ENCODE assay signal across 27 cellular contexts in the genomic region with DNA sequence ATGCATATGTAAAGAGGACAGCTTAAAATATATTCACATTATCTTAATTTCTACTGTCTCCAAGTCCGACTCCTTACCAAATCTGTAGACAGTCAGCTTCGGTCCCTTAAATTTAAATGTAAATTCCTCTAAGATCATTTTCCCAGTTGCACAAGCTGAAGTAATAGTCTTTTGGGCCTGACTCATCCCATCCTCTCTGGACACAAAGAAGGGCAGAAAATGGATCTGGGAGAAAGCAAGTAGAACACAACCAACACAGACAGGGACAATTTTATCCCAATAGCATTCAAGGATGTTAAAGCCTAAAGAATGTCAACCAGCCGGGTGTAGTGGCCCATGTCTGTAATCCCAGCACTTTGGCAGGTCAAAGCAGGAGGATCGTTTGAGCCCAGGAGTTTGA.
"Had no signal": no experiment of that assay in that cellular context is flagged by ENCODE, and none has a peak within 500 bp of the region (broad histone marks: within the 10 kb centered on the region; RNA-seq: fewer than 3 reads in every experiment).

No MANE protein-coding gene starts in this region.

- H3K9me3 Mint-ChIP-seq: activated CD4-positive, alpha-beta memory T cell treated with anti-CD3 and anti-CD28 coated beads, Interleukin-2, amount 10 ng/mL, durations not matched to agents 7 days and 5 days; activated CD4-positive, alpha-beta T cell treated with anti-CD3 and anti-CD28 coated beads, Interleukin-2, amount 10 ng/mL, durations not matched to agents 7 days and 5 days; activated naive CD4-positive, alpha-beta T cell treated with anti-CD3 and anti-CD28 coated beads, Interleukin-2, amount 10 ng/mL, durations not matched to agents 7 days and 5 days; activated T-cell treated with anti-CD3 and anti-CD28 coated beads, Interleukin-2, amount 50 U/mL, for 24 hours; central memory CD8-positive, alpha-beta T cell; naive thymus-derived CD4-positive, alpha-beta T cell; WTC11 had no signal

- H3K9ac ChIP-seq: parathyroid adenoma had no signal

- H3K4me3 ChIP-seq: esophagus muscularis mucosa, gastrocnemius medialis, psoas muscle, tibial nerve had no signal

- H3K27ac ChIP-seq: esophagus muscularis mucosa, gastrocnemius medialis, parathyroid adenoma, psoas muscle had no signal

- H3K4me1 Mint-ChIP-seq: activated CD4-positive, alpha-beta memory T cell treated with anti-CD3 and anti-CD28 coated beads, Interleukin-2, amount 10 ng/mL, durations not matched to agents 7 days and 5 days; activated CD4-positive, alpha-beta T cell treated with anti-CD3 and anti-CD28 coated beads, Interleukin-2, amount 10 ng/mL, durations not matched to agents 7 days and 5 days; activated naive CD4-positive, alpha-beta T cell treated with anti-CD3 and anti-CD28 coated beads, Interleukin-2, amount 10 ng/mL, durations not matched to agents 7 days and 5 days; central memory CD8-positive, alpha-beta T cell; WTC11 had no signal

- H3K27me3 Mint-ChIP-seq: activated CD4-positive, alpha-beta memory T cell treated with anti-CD3 and anti-CD28 coated beads, Interleukin-2, amount 10 ng/mL, durations not matched to agents 7 days and 5 days; activated CD4-positive, alpha-beta T cell treated with anti-CD3 and anti-CD28 coated beads, Interleukin-2, amount 10 ng/mL, durations not matched to agents 7 days and 5 days; activated naive CD4-positive, alpha-beta T cell treated with anti-CD3 and anti-CD28 coated beads, Interleukin-2, amount 10 ng/mL, durations not matched to agents 7 days and 5 days; activated naive CD8-positive, alpha-beta T cell treated with anti-CD3 and anti-CD28 coated beads, Interleukin-2, amount 10 ng/mL, durations not matched to agents 7 days and 5 days; activated T-cell treated with anti-CD3 and anti-CD28 coated beads, Interleukin-2, amount 50 U/mL, for 24 hours; central memory CD8-positive, alpha-beta T cell; naive thymus-derived CD4-positive, alpha-beta T cell had no signal

- H3K4me1 ChIP-seq: esophagus muscularis mucosa, gastrocnemius medialis, parathyroid adenoma, psoas muscle had no signal

- ATAC-seq: gastrocnemius medialis; left cardiac atrium; left ventricle myocardium superior; naive thymus-derived CD4-positive, alpha-beta T cell; psoas muscle; WTC11 had no signal

- H3K4me3 Mint-ChIP-seq: activated CD4-positive, alpha-beta memory T cell treated with anti-CD3 and anti-CD28 coated beads, Interleukin-2, amount 10 ng/mL, durations not matched to agents 7 days and 5 days; activated CD4-positive, alpha-beta T cell treated with anti-CD3 and anti-CD28 coated beads, Interleukin-2, amount 10 ng/mL, durations not matched to agents 7 days and 5 days; activated naive CD4-positive, alpha-beta T cell treated with anti-CD3 and anti-CD28 coated beads, Interleukin-2, amount 10 ng/mL, durations not matched to agents 7 days and 5 days; activated naive CD8-positive, alpha-beta T cell treated with anti-CD3 and anti-CD28 coated beads, Interleukin-2, amount 10 ng/mL, durations not matched to agents 7 days and 5 days; activated T-cell treated with anti-CD3 and anti-CD28 coated beads, Interleukin-2, amount 50 U/mL, for 24 hours; central memory CD8-positive, alpha-beta T cell; naive thymus-derived CD4-positive, alpha-beta T cell; WTC11 had no signal

- H2AFZ ChIP-seq: parathyroid adenoma had no signal

- H3K79me2 ChIP-seq: parathyroid adenoma had no signal

- H3K9me3 ChIP-seq: esophagus muscularis mucosa, gastrocnemius medialis, psoas muscle, tibial nerve had no signal

- H3K27me3 ChIP-seq: esophagus muscularis mucosa, gastrocnemius medialis, tibial nerve had no signal

- H3K36me3 ChIP-seq: gastrocnemius medialis had no signal

- DNase-seq: activated CD4-positive, alpha-beta memory T cell treated with anti-CD3 and anti-CD28 coated beads, Interleukin-2, amount 10 ng/mL, durations not matched to agents 7 days and 5 days; activated CD4-positive, alpha-beta T cell treated with anti-CD3 and anti-CD28 coated beads for 1 hour; activated CD4-positive, alpha-beta T cell treated with anti-CD3 and anti-CD28 coated beads, Interleukin-2, amount 10 ng/mL, durations not matched to agents 7 days and 5 days; activated CD8-positive, alpha-beta memory T cell treated with anti-CD3 and anti-CD28 coated beads, Interleukin-2, amount 50 U/mL, for 48 hours; activated gamma-delta T cell; activated naive CD4-positive, alpha-beta T cell treated with anti-CD3 and anti-CD28 coated beads, Interleukin-2, amount 10 ng/mL, durations not matched to agents 7 days and 5 days; activated naive CD8-positive, alpha-beta T cell treated with anti-CD3 and anti-CD28 coated beads, Interleukin-2, amount 10 ng/mL, durations not matched to agents 7 days and 5 days; activated T-cell treated with anti-CD3 and anti-CD28 coated beads, Interleukin-2, amount 50 U/mL, for 24 hours; amniotic stem cell; dermis blood vessel endothelial cell; effector CD4-positive, alpha-beta T cell; gastrocnemius medialis; glutamatergic neuron; left cardiac atrium; left ventricle myocardium superior; naive thymus-derived CD4-positive, alpha-beta T cell; occipital lobe; psoas muscle; stimulated activated CD4-positive, alpha-beta T cell treated with anti-CD3 and anti-CD28 coated beads, Interleukin-15, amount 100 ng/mL, for 24 hours; stimulated activated CD4-positive, alpha-beta T cell treated with anti-CD3 and anti-CD28 coated beads, Interleukin-2, amount 100 ng/mL, for 24 hours; stimulated activated naive CD4-positive, alpha-beta T cell treated with Interleukin-2 at 50 U/mL for 16 hours; T-helper 2 cell had no signal

- H3K27ac Mint-ChIP-seq: activated CD4-positive, alpha-beta memory T cell treated with anti-CD3 and anti-CD28 coated beads, Interleukin-2, amount 10 ng/mL, durations not matched to agents 7 days and 5 days; activated CD4-positive, alpha-beta T cell treated with anti-CD3 and anti-CD28 coated beads, Interleukin-2, amount 10 ng/mL, durations not matched to agents 7 days and 5 days; activated naive CD4-positive, alpha-beta T cell treated with anti-CD3 and anti-CD28 coated beads, Interleukin-2, amount 10 ng/mL, durations not matched to agents 7 days and 5 days; activated naive CD8-positive, alpha-beta T cell treated with anti-CD3 and anti-CD28 coated beads, Interleukin-2, amount 10 ng/mL, durations not matched to agents 7 days and 5 days; activated T-cell treated with anti-CD3 and anti-CD28 coated beads, Interleukin-2, amount 50 U/mL, for 24 hours; naive thymus-derived CD4-positive, alpha-beta T cell; WTC11 had no signal

- H3K36me3 Mint-ChIP-seq: activated naive CD4-positive, alpha-beta T cell treated with anti-CD3 and anti-CD28 coated beads, Interleukin-2, amount 10 ng/mL, durations not matched to agents 7 days and 5 days; naive thymus-derived CD4-positive, alpha-beta T cell; WTC11 had no signal
